In genomic region chr1:201598396-201598795, GRCh38 we compare ENCODE assay signal across 1 cellular context.
A peak's percentile ranks its signal among the peaks of the same experiment; 100 is the strongest.
TF ChIP-seq lines count a peak whose summit lies in the region.

No MANE protein-coding gene starts in this region.

TF ChIP-seq in K562, 482 proteins besides CTCF, POLR2A, EP300 and RAD21 (continued from another document):
- TF ChIP-seq MGA (IDR thresholded peaks at IDR 0.05), result peak; percentile 10; the same call in 1 of the 2 replicates
- TF ChIP-seq, protein P1, sequence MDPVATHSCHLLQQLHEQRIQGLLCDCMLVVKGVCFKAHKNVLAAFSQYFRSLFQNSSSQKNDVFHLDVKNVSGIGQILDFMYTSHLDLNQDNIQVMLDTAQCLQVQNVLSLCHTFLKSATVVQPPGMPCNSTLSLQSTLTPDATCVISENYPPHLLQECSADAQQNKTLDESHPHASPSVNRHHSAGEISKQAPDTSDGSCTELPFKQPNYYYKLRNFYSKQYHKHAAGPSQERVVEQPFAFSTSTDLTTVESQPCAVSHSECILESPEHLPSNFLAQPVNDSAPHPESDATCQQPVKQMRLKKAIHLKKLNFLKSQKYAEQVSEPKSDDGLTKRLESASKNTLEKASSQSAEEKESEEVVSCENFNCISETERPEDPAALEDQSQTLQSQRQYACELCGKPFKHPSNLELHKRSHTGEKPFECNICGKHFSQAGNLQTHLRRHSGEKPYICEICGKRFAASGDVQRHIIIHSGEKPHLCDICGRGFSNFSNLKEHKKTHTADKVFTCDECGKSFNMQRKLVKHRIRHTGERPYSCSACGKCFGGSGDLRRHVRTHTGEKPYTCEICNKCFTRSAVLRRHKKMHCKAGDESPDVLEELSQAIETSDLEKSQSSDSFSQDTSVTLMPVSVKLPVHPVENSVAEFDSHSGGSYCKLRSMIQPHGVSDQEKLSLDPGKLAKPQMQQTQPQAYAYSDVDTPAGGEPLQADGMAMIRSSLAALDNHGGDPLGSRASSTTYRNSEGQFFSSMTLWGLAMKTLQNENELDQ (CRISPR knock-in tag; IDR thresholded peaks at IDR 0.05; ENCODE audit: borderline replicate concordance), result no peak
- TF ChIP-seq RCOR1 (IDR thresholded peaks at IDR 0.05; ENCODE audit: borderline replicate concordance in 1 of 2, low read depth in 2 of 2, low read length in 2 of 2), result no peak
- 0 out of 2 replicates have a peak, but pooled peaks have one; percentile 3 for TF ChIP-seq RREB1 (CRISPR knock-in tag; IDR thresholded peaks at IDR 0.05)
- TF ChIP-seq TCF7 (IDR thresholded peaks at IDR 0.05; ENCODE audit: borderline replicate concordance), result no peak
- no peak for TF ChIP-seq HDAC1 (IDR thresholded peaks at IDR 0.05)
- TF ChIP-seq PHF21A (IDR thresholded peaks at IDR 0.05; ENCODE audit: borderline replicate concordance, low read depth), result no peak
- no peak for TF ChIP-seq DACH1 (IDR thresholded peaks at IDR 0.05; ENCODE audit: partially characterized antibody)
- TF ChIP-seq HDAC6 (IDR thresholded peaks at IDR 0.05; ENCODE audit: low read depth, low read length), result no peak
- no peak for TF ChIP-seq BRD4 (IDR thresholded peaks at IDR 0.05)
- TF ChIP-seq KDM2B (CRISPR knock-in tag; IDR thresholded peaks at IDR 0.05), result no peak
TF ChIP-seq in K562: peak in this region for 2.
